ENCODE assay signal across 10 cellular contexts in the genomic region with DNA sequence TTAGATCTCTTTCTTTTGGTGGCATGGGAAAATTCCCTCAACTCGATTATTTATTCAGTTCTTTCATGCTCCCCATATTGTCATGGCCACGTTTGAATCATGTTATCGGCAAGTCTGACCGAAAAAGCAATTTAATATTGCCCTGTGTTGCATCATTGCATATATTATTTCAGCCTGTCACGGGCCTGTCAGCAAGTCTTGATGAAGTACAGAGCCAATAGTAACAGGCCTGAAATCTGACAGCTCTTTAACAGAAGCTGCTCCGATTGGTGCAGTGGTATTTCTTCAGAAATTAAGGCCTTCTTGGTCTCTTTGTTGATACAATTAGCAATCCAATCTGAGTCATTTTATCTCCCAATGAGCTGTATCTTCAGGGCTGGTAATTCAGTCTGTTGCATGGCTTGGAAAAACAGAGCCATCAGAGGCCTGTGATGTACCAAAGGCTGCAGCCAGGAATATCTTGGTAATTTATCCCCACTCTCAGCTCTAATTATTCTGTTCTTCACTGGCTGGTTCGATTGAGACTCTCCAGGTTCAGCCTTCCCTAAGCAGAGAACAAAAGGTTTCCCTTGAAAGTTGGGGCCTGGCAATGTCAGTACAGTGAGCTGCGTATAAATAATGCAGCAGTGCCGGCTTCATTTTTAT.
DNase-seq lines count a peak whose midpoint lies in the region; ATAC-seq lines count a peak whose summit lies in the region.
"Had no signal": no experiment of that assay in that cellular context is flagged by ENCODE, and none has a peak within 500 bp of the region (broad histone marks: within the 10 kb centered on the region; RNA-seq: fewer than 3 reads in every experiment).

No MANE protein-coding gene starts in this region.

- WGBS in mesodermal cell (ENCODE audit: insufficient coverage in 2 of 2), 2 experiments, result 72 to 74% methylated on average over 8 to 9 of the region's 9 CpGs
- WGBS in urinary bladder, result 39% methylated on average over 9 of the region's 9 CpGs

- H3K4me1 ChIP-seq in mesodermal cell (ENCODE audit: control insufficient read depth, insufficient read depth, low read length, poor library complexity, severe bottlenecking) (peaks cover 8% of the 10 kb centered on the region), urinary bladder (ENCODE audit: insufficient read depth) (no peaks in the 10 kb centered on the region)

- H3K27ac Mint-ChIP-seq in activated T-cell treated with anti-CD3 and anti-CD28 coated beads, Interleukin-2, amount 50 U/mL, for 72 hours, result peak overlapping the region; percentile 93
- H3K27ac Mint-ChIP-seq: activated naive CD4-positive, alpha-beta T cell treated with anti-CD3 and anti-CD28 coated beads for 36 hours had no signal

- peaks cover 5% of the 10 kb centered on the region for H3K4me1 Mint-ChIP-seq in activated T-cell treated with anti-CD3 and anti-CD28 coated beads, Interleukin-2, amount 50 U/mL, for 72 hours (ENCODE audit: low read depth)

- no peak for DNase-seq in activated T-cell treated with anti-CD3 and anti-CD28 coated beads, Interleukin-2, amount 50 U/mL, for 72 hours
- DNase-seq in activated T-cell treated with anti-CD3 and anti-CD28 coated beads for 4 hours (no peak), cerebellar cortex (ENCODE audit: low spot score) (peak; percentile 29), NCI-H524 (lab: John Stamatoyannopoulos, UW) (no peak)
- no peak for DNase-seq in activated CD4-positive, CD25-positive, alpha-beta regulatory T cell treated with anti-CD3 and anti-CD28 coated beads, Interleukin-2, amount 50 U/mL, for 72 hours
- DNase-seq: activated naive CD4-positive, alpha-beta T cell treated with anti-CD3 and anti-CD28 coated beads for 36 hours; AML-193 had no signal

- peak in 1 of 2 donors; percentile 33 for ATAC-seq in activated T-cell treated with anti-CD3 and anti-CD28 coated beads, Interleukin-2, amount 50 U/mL, for 72 hours (replicated peaks in 1 of 2)
- ATAC-seq in GM19023 (IDR thresholded peaks at IDR 0.05; ENCODE audit: unreplicated experiment), result no peak

- H3K4me3 ChIP-seq in mesodermal cell (ENCODE audit: extremely low read depth, insufficient read depth, low read length, poor library complexity, severe bottlenecking) (no peak overlapping the region), urinary bladder (ENCODE audit: low read depth, low read length) (no peak overlapping the region)

- H3K9me3 Mint-ChIP-seq in activated T-cell treated with anti-CD3 and anti-CD28 coated beads, Interleukin-2, amount 50 U/mL, for 72 hours, result no peaks in the 10 kb centered on the region
- H3K9me3 Mint-ChIP-seq: activated naive CD4-positive, alpha-beta T cell treated with anti-CD3 and anti-CD28 coated beads for 36 hours had no signal

- H3K27ac ChIP-seq in mesodermal cell (ENCODE audit: low read depth, low read length, severe bottlenecking), result peak overlapping the region; percentile 90
- peak overlapping the region; percentile 27 for H3K27ac ChIP-seq in urinary bladder (ENCODE audit: low read depth)

- peaks cover 0 to 4% of the 10 kb centered on the region in 2 donors for H3K36me3 Mint-ChIP-seq in activated T-cell treated with anti-CD3 and anti-CD28 coated beads, Interleukin-2, amount 50 U/mL, for 72 hours (ENCODE audit: insufficient read depth in 2 of 2)

- no peak overlapping the region for H3K4me3 Mint-ChIP-seq in activated T-cell treated with anti-CD3 and anti-CD28 coated beads, Interleukin-2, amount 50 U/mL, for 72 hours
- H3K4me3 Mint-ChIP-seq: activated naive CD4-positive, alpha-beta T cell treated with anti-CD3 and anti-CD28 coated beads for 36 hours had no signal

- no peaks in the 10 kb centered on the region for H3K27me3 Mint-ChIP-seq in activated T-cell treated with anti-CD3 and anti-CD28 coated beads, Interleukin-2, amount 50 U/mL, for 72 hours (ENCODE audit: low read depth)

- no peaks in the 10 kb centered on the region for H3K9me3 ChIP-seq in mesodermal cell (ENCODE audit: control insufficient read depth, low read length)

- no peaks in the 10 kb centered on the region for H3K36me3 ChIP-seq in mesodermal cell (ENCODE audit: control insufficient read depth, insufficient read depth, low read length)
- peaks cover 3% of the 10 kb centered on the region for H3K36me3 ChIP-seq in urinary bladder (ENCODE audit: insufficient read depth)
